23 cellular contexts compared by ENCODE assay signal in the genomic region with DNA sequence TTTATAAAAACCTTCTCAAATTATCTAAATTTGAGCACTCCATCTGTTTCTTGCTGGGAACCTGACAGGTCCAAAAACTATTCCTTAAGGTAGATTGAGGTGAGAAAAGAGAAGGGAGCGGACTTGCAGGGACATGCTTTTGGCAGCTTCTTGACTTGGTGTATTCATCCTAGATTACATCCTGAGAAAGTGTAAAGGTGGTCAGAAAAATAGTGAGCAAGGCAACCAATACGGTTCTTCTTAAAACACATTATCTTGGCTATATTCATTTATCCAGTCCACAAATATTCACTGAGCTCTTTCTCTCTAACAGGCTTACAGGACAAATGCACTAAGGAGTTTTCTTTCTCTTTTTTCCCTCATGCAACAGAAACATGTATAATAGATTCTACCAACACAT.
"Had no signal": no experiment of that assay in that cellular context is flagged by ENCODE, and none has a peak within 500 bp of the region (broad histone marks: within the 10 kb centered on the region; RNA-seq: fewer than 3 reads in every experiment).

No MANE protein-coding gene starts in this region.

- H3K36me3 Mint-ChIP-seq: memory B cell; natural killer cell; stimulated activated effector memory CD8-positive, alpha-beta T cell treated with anti-CD3 and anti-CD28 coated beads, Interleukin-12 subunit alpha, Interleukin-12 subunit beta, amount 100 ng/mL, for 72 hours had no signal

- H3K27ac Mint-ChIP-seq: dendritic cell treated with granulocyte-macrophage colony-stimulating factor and Interleukin-4, amounts not matched to agents 40 ng/mL and 50 ng/mL, for 4 days; endodermal cell; memory B cell; natural killer cell; stimulated activated effector memory CD8-positive, alpha-beta T cell treated with anti-CD3 and anti-CD28 coated beads, Interleukin-12 subunit alpha, Interleukin-12 subunit beta, amount 100 ng/mL, for 72 hours had no signal

- H3K27me3 ChIP-seq: colonic mucosa, esophagus muscularis mucosa, right atrium auricular region, stomach, thyroid gland had no signal

- H3K4me3 Mint-ChIP-seq: dendritic cell treated with granulocyte-macrophage colony-stimulating factor and Interleukin-4, amounts not matched to agents 40 ng/mL and 50 ng/mL, for 4 days; endodermal cell; memory B cell; natural killer cell; stimulated activated effector memory CD8-positive, alpha-beta T cell treated with anti-CD3 and anti-CD28 coated beads, Interleukin-12 subunit alpha, Interleukin-12 subunit beta, amount 100 ng/mL, for 72 hours had no signal

- H3K27ac ChIP-seq: colonic mucosa, esophagus muscularis mucosa, lower lobe of right lung, prostate gland, right atrium auricular region, stomach, thyroid gland had no signal

- H3K4me1 ChIP-seq: colonic mucosa, esophagus muscularis mucosa, lower lobe of right lung, prostate gland, right atrium auricular region, stomach had no signal

- ATAC-seq: left ventricle myocardium superior; lower lobe of right lung; natural killer cell; sciatic nerve; stimulated activated effector memory CD8-positive, alpha-beta T cell treated with anti-CD3 and anti-CD28 coated beads, Interleukin-12 subunit alpha, Interleukin-12 subunit beta, amount 100 ng/mL, for 72 hours had no signal

- H3K9me3 Mint-ChIP-seq: dendritic cell treated with granulocyte-macrophage colony-stimulating factor and Interleukin-4, amounts not matched to agents 40 ng/mL and 50 ng/mL, for 4 days; endodermal cell; memory B cell had no signal

- H3K36me3 ChIP-seq: colonic mucosa, esophagus muscularis mucosa, lower lobe of right lung, prostate gland, right atrium auricular region, stomach, thyroid gland had no signal

- H3K4me3 ChIP-seq: colonic mucosa, esophagus muscularis mucosa, lower lobe of right lung, prostate gland, right atrium auricular region, smooth muscle cell, stomach, thyroid gland had no signal

- DNase-seq: colonic mucosa; effector CD8-positive, alpha-beta T cell; endodermal cell; foreskin melanocyte; hypothalamus; left ventricle myocardium superior; lower lobe of right lung; natural killer cell; stimulated activated CD4-positive, alpha-beta T cell treated with anti-CD3 and anti-CD28 coated beads, Interleukin-12 subunit alpha, Interleukin-12 subunit beta, amount 100 ng/mL, for 4 hours; stimulated activated CD4-positive, alpha-beta T cell treated with anti-CD3 and anti-CD28 coated beads, Interleukin-1b, Interleukin-23, amount 100 ng/mL, for 48 hours; stimulated activated CD4-positive, alpha-beta T cell treated with anti-CD3 and anti-CD28 coated beads, Interleukin-4, amount 100 ng/mL, for 24 hours; stimulated activated naive CD4-positive, alpha-beta T cell treated with Interleukin-2 at 50 U/mL for 16 hours; stomach; thyroid gland; trophoblast cell had no signal

- H3K4me2 ChIP-seq: smooth muscle cell had no signal

- H3K4me1 Mint-ChIP-seq: memory B cell; natural killer cell; stimulated activated effector memory CD8-positive, alpha-beta T cell treated with anti-CD3 and anti-CD28 coated beads, Interleukin-12 subunit alpha, Interleukin-12 subunit beta, amount 100 ng/mL, for 72 hours had no signal

- H3K27me3 Mint-ChIP-seq: dendritic cell treated with granulocyte-macrophage colony-stimulating factor and Interleukin-4, amounts not matched to agents 40 ng/mL and 50 ng/mL, for 4 days; memory B cell had no signal
